8 cellular contexts compared by ENCODE assay signal in the genomic region with DNA sequence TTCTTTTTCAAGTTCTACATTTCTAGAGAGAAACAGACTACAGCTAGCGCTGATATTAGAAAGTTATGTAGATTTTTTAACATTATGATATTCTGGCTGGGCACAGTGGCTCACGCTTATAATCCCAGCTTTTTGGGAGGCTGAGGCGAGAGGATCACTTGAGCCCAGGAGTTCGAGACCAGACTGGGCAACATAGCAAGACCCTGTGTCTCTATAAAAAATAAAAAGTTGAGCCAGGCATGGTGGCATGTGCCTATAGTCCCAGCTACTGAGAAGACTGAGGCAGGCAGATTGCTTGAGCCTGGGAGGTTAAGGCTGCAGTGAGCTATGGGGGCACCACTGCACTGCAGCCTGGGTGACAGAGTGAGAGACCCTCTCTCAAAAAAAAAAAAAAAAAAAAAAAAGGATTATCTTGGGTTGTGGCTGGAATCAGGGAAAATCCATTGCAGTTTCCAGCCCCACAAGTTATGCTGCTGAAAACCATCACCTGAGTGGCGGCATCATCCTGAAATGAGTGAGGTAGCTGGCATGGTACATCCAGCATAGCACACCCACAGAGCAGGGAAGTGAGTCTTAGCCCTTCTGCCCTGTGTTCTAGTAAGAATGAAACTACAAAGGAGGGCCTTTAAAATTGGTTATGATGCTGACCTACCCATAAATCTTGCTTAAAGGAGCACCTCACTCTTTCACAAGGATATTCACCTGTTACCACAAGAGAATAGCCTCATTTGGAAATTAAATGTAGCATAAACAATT.
DNase-seq lines count a peak whose midpoint lies in the region; ATAC-seq and TF ChIP-seq lines count a peak whose summit lies in the region.

No MANE protein-coding gene starts in this region.

- intact Hi-C loops in left lung (cut with DNase I) = no loop called here

- peaks cover 58% of the 10 kb centered on the region in 2 donors for H3K4me1 Mint-ChIP-seq in effector memory CD8-positive, alpha-beta T cell (ENCODE audit: low read depth in 2 of 2)

- in situ Hi-C loops in G401 (cut with HindIII; ENCODE audit: low sequenced_read_pairs) = no loop called here

- no peak overlapping the region for H3K27ac ChIP-seq in suprapubic skin
- no peak overlapping the region for H3K27ac ChIP-seq in left lung

- ATAC-seq in GM18498 (IDR thresholded peaks at IDR 0.05; ENCODE audit: unreplicated experiment) (peak; percentile 52), GM19463 (IDR thresholded peaks at IDR 0.05; ENCODE audit: unreplicated experiment) (peak; percentile 73), HG03439 (IDR thresholded peaks at IDR 0.05; ENCODE audit: unreplicated experiment) (peak; percentile 62), left lung (no peak)
- ATAC-seq in effector memory CD8-positive, alpha-beta T cell (replicated peaks) = no peak

- H3K4me3 ChIP-seq in suprapubic skin (no peak overlapping the region), left lung (no peak overlapping the region)

- H3K4me1 ChIP-seq in suprapubic skin = no peaks in the 10 kb centered on the region
- no peaks in the 10 kb centered on the region for H3K4me1 ChIP-seq in left lung

- H3K9me3 ChIP-seq in suprapubic skin (no peaks in the 10 kb centered on the region), left lung (no peaks in the 10 kb centered on the region)

- H3K27me3 ChIP-seq in suprapubic skin (no peaks in the 10 kb centered on the region), left lung (no peaks in the 10 kb centered on the region)

- WGBS in suprapubic skin = 95% methylated on average over 5 of the region's 5 CpGs

- no peak for DNase-seq in effector memory CD8-positive, alpha-beta T cell
- DNase-seq in suprapubic skin (ENCODE audit: low spot score in 2 of 2) (no peak), cerebellar nuclear complex (lab: John Stamatoyannopoulos, UW) (no peak), G401 (ENCODE audit: low spot score) (no peak), left lung (no peak)

- no peaks in the 10 kb centered on the region for H3K27me3 Mint-ChIP-seq in effector memory CD8-positive, alpha-beta T cell

- peak overlapping the region; percentile 49 to 65 for H3K4me3 Mint-ChIP-seq in effector memory CD8-positive, alpha-beta T cell

- peak overlapping the region; percentile 27 to 96 for H3K27ac Mint-ChIP-seq in effector memory CD8-positive, alpha-beta T cell

- peaks cover 43% of the 10 kb centered on the region for H3K36me3 Mint-ChIP-seq in effector memory CD8-positive, alpha-beta T cell (ENCODE audit: insufficient read depth)

- TF ChIP-seq EP300 in suprapubic skin (IDR thresholded peaks at IDR 0.05) = no peak

- no peak for TF ChIP-seq CTCF in suprapubic skin (IDR thresholded peaks at IDR 0.05)
- no peak for TF ChIP-seq CTCF in left lung (IDR thresholded peaks at IDR 0.05)

- H3K36me3 ChIP-seq in suprapubic skin (no peaks in the 10 kb centered on the region), left lung (no peaks in the 10 kb centered on the region)

- no peaks in the 10 kb centered on the region for H3K9me3 Mint-ChIP-seq in effector memory CD8-positive, alpha-beta T cell

- no peak for TF ChIP-seq POLR2A in suprapubic skin (IDR thresholded peaks at IDR 0.05)

Comparison
In these comparisons a context has a peak if more than half of its experiments do, and no peak if none do; other contexts are left out.
1. ATAC-seq: peak in GM18498 (single experiment), GM19463 (single experiment) and HG03439 (single experiment); none in effector memory CD8-positive, alpha-beta T cell (single experiment) and left lung (single experiment).